In genomic region chr4:139015269-139015947, GRCh38 we compare ENCODE assay signal across 1 cellular context.
A peak's percentile ranks its signal among the peaks of the same experiment; 100 is the strongest.
TF ChIP-seq lines count a peak whose summit lies in the region.

A gene with protein sequence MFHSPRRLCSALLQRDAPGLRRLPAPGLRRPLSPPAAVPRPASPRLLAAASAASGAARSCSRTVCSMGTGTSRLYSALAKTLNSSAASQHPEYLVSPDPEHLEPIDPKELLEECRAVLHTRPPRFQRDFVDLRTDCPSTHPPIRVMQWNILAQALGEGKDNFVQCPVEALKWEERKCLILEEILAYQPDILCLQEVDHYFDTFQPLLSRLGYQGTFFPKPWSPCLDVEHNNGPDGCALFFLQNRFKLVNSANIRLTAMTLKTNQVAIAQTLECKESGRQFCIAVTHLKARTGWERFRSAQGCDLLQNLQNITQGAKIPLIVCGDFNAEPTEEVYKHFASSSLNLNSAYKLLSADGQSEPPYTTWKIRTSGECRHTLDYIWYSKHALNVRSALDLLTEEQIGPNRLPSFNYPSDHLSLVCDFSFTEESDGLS (plus strand): TSS chr4:139015781. CDS start chr4:139015982, 201 bp downstream.

TF ChIP-seq in HEK293, 187 proteins besides CTCF, POLR2A, EP300 and RAD21 (continued from another document):
- TF ChIP-seq, protein P1, sequence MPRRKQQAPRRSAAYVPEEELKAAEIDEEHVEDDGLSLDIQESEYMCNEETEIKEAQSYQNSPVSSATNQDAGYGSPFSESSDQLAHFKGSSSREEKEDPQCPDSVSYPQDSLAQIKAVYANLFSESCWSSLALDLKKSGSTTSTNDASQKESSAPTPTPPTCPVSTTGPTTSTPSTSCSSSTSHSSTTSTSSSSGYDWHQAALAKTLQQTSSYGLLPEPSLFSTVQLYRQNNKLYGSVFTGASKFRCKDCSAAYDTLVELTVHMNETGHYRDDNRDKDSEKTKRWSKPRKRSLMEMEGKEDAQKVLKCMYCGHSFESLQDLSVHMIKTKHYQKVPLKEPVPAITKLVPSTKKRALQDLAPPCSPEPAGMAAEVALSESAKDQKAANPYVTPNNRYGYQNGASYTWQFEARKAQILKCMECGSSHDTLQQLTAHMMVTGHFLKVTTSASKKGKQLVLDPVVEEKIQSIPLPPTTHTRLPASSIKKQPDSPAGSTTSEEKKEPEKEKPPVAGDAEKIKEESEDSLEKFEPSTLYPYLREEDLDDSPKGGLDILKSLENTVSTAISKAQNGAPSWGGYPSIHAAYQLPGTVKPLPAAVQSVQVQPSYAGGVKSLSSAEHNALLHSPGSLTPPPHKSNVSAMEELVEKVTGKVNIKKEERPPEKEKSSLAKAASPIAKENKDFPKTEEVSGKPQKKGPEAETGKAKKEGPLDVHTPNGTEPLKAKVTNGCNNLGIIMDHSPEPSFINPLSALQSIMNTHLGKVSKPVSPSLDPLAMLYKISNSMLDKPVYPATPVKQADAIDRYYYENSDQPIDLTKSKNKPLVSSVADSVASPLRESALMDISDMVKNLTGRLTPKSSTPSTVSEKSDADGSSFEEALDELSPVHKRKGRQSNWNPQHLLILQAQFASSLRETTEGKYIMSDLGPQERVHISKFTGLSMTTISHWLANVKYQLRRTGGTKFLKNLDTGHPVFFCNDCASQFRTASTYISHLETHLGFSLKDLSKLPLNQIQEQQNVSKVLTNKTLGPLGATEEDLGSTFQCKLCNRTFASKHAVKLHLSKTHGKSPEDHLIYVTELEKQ (tag by site-specific recombination; IDR thresholded peaks at IDR 0.05; ENCODE audit: borderline replicate concordance): no peak
- TF ChIP-seq BCL11B (tag by site-specific recombination; IDR thresholded peaks at IDR 0.05; ENCODE audit: low read depth) (no peak), ZNF585B (tag by site-specific recombination; IDR thresholded peaks at IDR 0.05) (no peak), ZNF600 (tag by site-specific recombination; IDR thresholded peaks at IDR 0.05) (peak; percentile 83), ZNF211 (tag by site-specific recombination; IDR thresholded peaks at IDR 0.05; ENCODE audit: low read depth) (no peak), ZNF830 (tag by site-specific recombination; IDR thresholded peaks at IDR 0.05; ENCODE audit: low read depth) (no peak), ZNF311 (tag by site-specific recombination; IDR thresholded peaks at IDR 0.05; ENCODE audit: borderline replicate concordance) (no peak), ZNF670 (tag by site-specific recombination; IDR thresholded peaks at IDR 0.05; ENCODE audit: low read depth) (no peak), ZNF266 (tag by site-specific recombination; IDR thresholded peaks at IDR 0.05; ENCODE audit: low read depth) (no peak), SP3 (tag by site-specific recombination; IDR thresholded peaks at IDR 0.05) (no peak; the same call in 1 of the 2 replicates), ZNF223 (tag by site-specific recombination; IDR thresholded peaks at IDR 0.05) (no peak), ZBTB11 (tag by site-specific recombination; conservative IDR thresholded peaks at IDR 0.05; ENCODE audit: low read depth) (peak; percentile 40; the same call in 1 of the 2 replicates), GLIS2 (tag by site-specific recombination; IDR thresholded peaks at IDR 0.05) (no peak), ZNF558 (tag by site-specific recombination; IDR thresholded peaks at IDR 0.05) (no peak), ZNF2 (tag by site-specific recombination; IDR thresholded peaks at IDR 0.05) (0 out of 2 replicates have a peak, but pooled peaks have one; percentile 11)
- TF ChIP-seq, protein P2, sequence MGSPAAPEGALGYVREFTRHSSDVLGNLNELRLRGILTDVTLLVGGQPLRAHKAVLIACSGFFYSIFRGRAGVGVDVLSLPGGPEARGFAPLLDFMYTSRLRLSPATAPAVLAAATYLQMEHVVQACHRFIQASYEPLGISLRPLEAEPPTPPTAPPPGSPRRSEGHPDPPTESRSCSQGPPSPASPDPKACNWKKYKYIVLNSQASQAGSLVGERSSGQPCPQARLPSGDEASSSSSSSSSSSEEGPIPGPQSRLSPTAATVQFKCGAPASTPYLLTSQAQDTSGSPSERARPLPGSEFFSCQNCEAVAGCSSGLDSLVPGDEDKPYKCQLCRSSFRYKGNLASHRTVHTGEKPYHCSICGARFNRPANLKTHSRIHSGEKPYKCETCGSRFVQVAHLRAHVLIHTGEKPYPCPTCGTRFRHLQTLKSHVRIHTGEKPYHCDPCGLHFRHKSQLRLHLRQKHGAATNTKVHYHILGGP (tag by site-specific recombination; IDR thresholded peaks at IDR 0.05): no peak
